11 cellular contexts compared by ENCODE assay signal in the genomic region with DNA sequence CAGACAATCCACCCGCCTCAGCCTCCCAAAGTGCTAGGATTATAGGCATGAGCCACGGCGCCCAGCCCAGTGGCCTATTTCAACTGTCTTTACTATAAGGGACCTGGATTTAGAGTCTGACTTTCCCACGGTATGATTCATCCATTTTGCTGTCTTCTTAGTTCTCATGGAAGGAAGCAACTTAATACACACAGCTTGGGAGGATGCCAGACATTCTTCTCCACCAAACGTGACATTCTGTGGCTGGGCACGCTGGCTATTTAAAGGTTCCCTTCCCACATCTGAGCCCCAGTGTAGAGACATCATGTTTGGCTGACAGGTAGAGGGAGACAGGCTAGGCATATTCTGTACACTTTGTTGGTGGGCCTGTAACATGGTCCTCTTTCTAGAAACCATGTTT. TPM values are rescaled to one million over a fixed set of nuclear protein-coding genes. Genes with fewer than 3 reads are reported as not detected.
DNase-seq lines count a peak whose midpoint lies in the region; ATAC-seq, FAIRE-seq and TF ChIP-seq lines count a peak whose summit lies in the region.
"Had no signal": no experiment of that assay in that cellular context is flagged by ENCODE, and none has a peak within 500 bp of the region (broad histone marks: within the 10 kb centered on the region; RNA-seq: fewer than 3 reads in every experiment).

No MANE protein-coding gene starts in this region.

- ATAC-seq in HepG2, result no peak
- ATAC-seq in GM21717 (IDR thresholded peaks at IDR 0.05; ENCODE audit: unreplicated experiment), result no peak
- ATAC-seq in HG03045 (IDR thresholded peaks at IDR 0.05; ENCODE audit: unreplicated experiment), result no peak
- ATAC-seq in GM19324 (IDR thresholded peaks at IDR 0.05; ENCODE audit: low FRiP score, unreplicated experiment), result no peak
- ATAC-seq: Panc1 had no signal

- no peak for FAIRE-seq in HepG2 (lab: Jason Lieb, UNC)

- no peak for TF ChIP-seq CTCF in cardiac fibroblast (IDR thresholded peaks at IDR 0.05; ENCODE audit: low read depth, low read length)
- TF ChIP-seq CTCF in HepG2 (CRISPR knock-in tag; IDR thresholded peaks at IDR 0.05), result no peak

- no peaks in the 10 kb centered on the region for H3K36me3 ChIP-seq in HepG2 (replicated peaks in 1 of 2; ENCODE audit: control insufficient read depth in 1 of 2, insufficient read depth in 2 of 2, low read length in 2 of 2)

- no peak overlapping the region for H2AFZ ChIP-seq in HepG2 (ENCODE audit: low read length)

- DNase-seq in AG20443 (ENCODE audit: low spot score), result peak; percentile 56
- peak; percentile 69 for DNase-seq in LoVo (ENCODE audit: low spot score)
- DNase-seq in cardiac fibroblast (ENCODE audit: low read depth in 2 of 2), result peak; percentile 94 to 99
- peak; percentile 32 for DNase-seq in HepG2 (ENCODE audit: low spot score)
- no peak for DNase-seq in NCI-H2227 treated with DMSO at 0.1 percent for 48 hours (lab: John Stamatoyannopoulos, UW)
- DNase-seq: activated CD8-positive, alpha-beta memory T cell treated with anti-CD3 and anti-CD28 coated beads for 24 hours; stimulated activated CD4-positive, alpha-beta T cell treated with anti-CD3 and anti-CD28 coated beads, Interleukin-15, amount 100 ng/mL, for 24 hours had no signal

- no TSS peak for BruUV-seq in HepG2 (replicated peaks; lab: Mats Ljungman, UMichigan)

- peaks cover 3% of the 10 kb centered on the region; the same call in 1 of the 2 replicates for H3K4me1 ChIP-seq in HepG2 (ENCODE audit: insufficient read depth, low read length)

- no peak for TF ChIP-seq RAD21 in HepG2 (CRISPR knock-in tag; IDR thresholded peaks at IDR 0.05)

- H3K27me3 ChIP-seq in HepG2 (ENCODE audit: control insufficient read depth in 1 of 2, insufficient read depth in 2 of 2, low read length in 2 of 2), result peaks cover 0 to 9% of the 10 kb centered on the region in 2 experiments; a peak in 2 of 5 replicates

- WGBS in HepG2 (ENCODE audit: low lambda C conversion rate), result 38% methylated on average over 6 of the region's 6 CpGs

- no peaks in the 10 kb centered on the region for H3K9me3 ChIP-seq in HepG2 (ENCODE audit: low read length)

- in situ Hi-C loops in HepG2 (cut with HindIII; ENCODE audit: extremely low pct_ligation_motif_present, low pct_unique_long_range_greater_than_20kb), result no loop called here

- POLR2A ChIA-PET in HepG2 (lab: Yijun Ruan, JAX), result no interaction called here

- no peak overlapping the region for H3K9ac ChIP-seq in HepG2 (ENCODE audit: insufficient read depth, low read depth, low read length)

- H3K4me3 ChIP-seq in cardiac fibroblast (replicated peaks in 1 of 2; ENCODE audit: low read depth in 2 of 2, low read length in 2 of 2) (no peak overlapping the region), HepG2 (replicated peaks in 1 of 3; ENCODE audit: insufficient read depth in 1 of 3, low read depth in 2 of 3, low read length in 3 of 3) (no peak overlapping the region)

- TF ChIP-seq EP300 in HepG2 (IDR thresholded peaks at IDR 0.05; ENCODE audit: low read depth in 2 of 2, low read length in 2 of 2) (no peak), HepG2 (CRISPR knock-in tag; IDR thresholded peaks at IDR 0.05; ENCODE audit: borderline replicate concordance) (no peak)

- CTCF ChIA-PET in HepG2 (lab: Yijun Ruan, JAX; ENCODE audit: low intra/inter-chr PET ratio, low total read pairs), result no interaction called here

- H3K4me2 ChIP-seq in HepG2 (ENCODE audit: low read depth, low read length), result no peak overlapping the region

- no peak for TF ChIP-seq POLR2A in HepG2 (IDR thresholded peaks at IDR 0.05; ENCODE audit: insufficient read depth in 1 of 2, low read depth in 2 of 2, low read length in 2 of 2)

- no peaks in the 10 kb centered on the region for H4K20me1 ChIP-seq in HepG2 (ENCODE audit: insufficient read depth, low read length)

- intact Hi-C loops in HepG2 (cut with micrococcal nuclease; ENCODE audit: unreplicated experiment), result no loop called here

- H3K27ac ChIP-seq in HepG2 (ENCODE audit: extremely low read length, insufficient read depth, low read length), result no peak overlapping the region

- no peaks in the 10 kb centered on the region for H3K79me2 ChIP-seq in HepG2 (ENCODE audit: insufficient read depth, low read length)

TF ChIP-seq in HepG2, 621 proteins besides CTCF, POLR2A, EP300 and RAD21:
- TF ChIP-seq, protein P1, sequence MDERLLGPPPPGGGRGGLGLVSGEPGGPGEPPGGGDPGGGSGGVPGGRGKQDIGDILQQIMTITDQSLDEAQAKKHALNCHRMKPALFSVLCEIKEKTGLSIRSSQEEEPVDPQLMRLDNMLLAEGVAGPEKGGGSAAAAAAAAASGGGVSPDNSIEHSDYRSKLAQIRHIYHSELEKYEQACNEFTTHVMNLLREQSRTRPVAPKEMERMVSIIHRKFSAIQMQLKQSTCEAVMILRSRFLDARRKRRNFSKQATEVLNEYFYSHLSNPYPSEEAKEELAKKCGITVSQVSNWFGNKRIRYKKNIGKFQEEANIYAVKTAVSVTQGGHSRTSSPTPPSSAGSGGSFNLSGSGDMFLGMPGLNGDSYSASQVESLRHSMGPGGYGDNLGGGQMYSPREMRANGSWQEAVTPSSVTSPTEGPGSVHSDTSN (CRISPR knock-in tag; IDR thresholded peaks at IDR 0.05), result no peak
- TF ChIP-seq NBN (conservative IDR thresholded peaks at IDR 0.05) (no peak), BHLHE40 (IDR thresholded peaks at IDR 0.05; ENCODE audit: low read length) (peak; percentile 21; the same call in 1 of the 2 replicates)

RNA-seq across cellular contexts. Expression of a gene that starts 26.2 kb away (rescaled TPM):
- 0.42 and 0.91 TPM in 2 replicates for total RNA-seq in HepG2 (2016; rRNA removed; fragmentation: Illumina TruSeq; extraction: Trizol)
- total RNA-seq in HepG2 (2016; cell fraction: cytosol; rRNA removed; fragmentation: Illumina TruSeq; extraction: Trizol; ENCODE audit: low read depth), result 0.18 and 0.20 TPM in 2 replicates
- total RNA-seq in HepG2 (2016; cell fraction: insoluble cytoplasmic fraction; rRNA removed; fragmentation: Illumina TruSeq; extraction: Trizol), result 0.55 and 0.93 TPM in 2 replicates
- total RNA-seq in HepG2 (2016; cell fraction: membrane; rRNA removed; fragmentation: Illumina TruSeq; extraction: Trizol), result 0.69 and 0.74 TPM in 2 replicates
- 0.31 and 0.81 TPM in 2 replicates for total RNA-seq in HepG2 (2016; cell fraction: nucleus; rRNA removed; fragmentation: Illumina TruSeq; extraction: Trizol)
- polyA plus RNA-seq in HepG2 (2011; rRNA removed), result 1.5 and 1.8 TPM in 2 replicates
- polyA plus RNA-seq in HepG2 (2011; cell fraction: cytosol; rRNA removed), result 1.5 and 3.9 TPM in 2 replicates
- polyA plus RNA-seq in HepG2 (2011; cell fraction: nucleus; rRNA removed), result 3.8 and 4.4 TPM in 2 replicates
- 0.38 and 0.64 TPM in 2 replicates for polyA plus RNA-seq in HepG2 (2012)
- polyA plus RNA-seq in HepG2 (2016; cell fraction: cytosol; fragmentation: Illumina TruSeq; extraction: Trizol; ENCODE audit: low read depth), result 0.08 and 0.19 TPM in 2 replicates
- polyA plus RNA-seq in HepG2 (2016; cell fraction: insoluble cytoplasmic fraction; fragmentation: Illumina TruSeq; extraction: Trizol; ENCODE audit: low read depth), result 0.67 and 0.83 TPM in 2 replicates
- 0.63 and 0.93 TPM in 2 replicates for polyA plus RNA-seq in HepG2 (2016; cell fraction: membrane; fragmentation: Illumina TruSeq; extraction: Trizol; ENCODE audit: low read depth)
- polyA plus RNA-seq in HepG2 (2016; cell fraction: nucleus; fragmentation: Illumina TruSeq; extraction: Trizol; ENCODE audit: insufficient read depth, low read depth), result 1.1 and 1.2 TPM in 2 replicates
- 1.5 and 4.9 TPM in 2 replicates for polyA minus RNA-seq in HepG2 (2011; rRNA and poly(A)+ RNA removed; ENCODE audit: low replicate concordance)
- polyA minus RNA-seq in HepG2 (2011; cell fraction: cytosol; rRNA and poly(A)+ RNA removed), result 1.5 and 1.8 TPM in 2 replicates
- polyA minus RNA-seq in HepG2 (2011; cell fraction: nucleus; rRNA and poly(A)+ RNA removed), result 0.99 and 1.4 TPM in 2 replicates

RNA-seq across cellular contexts. Expression of a gene that starts 39.9 kb away (rescaled TPM):
- total RNA-seq in HepG2 (2016; rRNA removed; fragmentation: Illumina TruSeq; extraction: Trizol), result 19.3 and 32.1 TPM in 2 replicates
- total RNA-seq in HepG2 (2016; cell fraction: cytosol; rRNA removed; fragmentation: Illumina TruSeq; extraction: Trizol; ENCODE audit: low read depth), result 3.2 and 3.8 TPM in 2 replicates
- total RNA-seq in HepG2 (2016; cell fraction: insoluble cytoplasmic fraction; rRNA removed; fragmentation: Illumina TruSeq; extraction: Trizol), result 22.5 and 34.8 TPM in 2 replicates
- 6.8 and 8.5 TPM in 2 replicates for total RNA-seq in HepG2 (2016; cell fraction: membrane; rRNA removed; fragmentation: Illumina TruSeq; extraction: Trizol)
- total RNA-seq in HepG2 (2016; cell fraction: nucleus; rRNA removed; fragmentation: Illumina TruSeq; extraction: Trizol), result 46.5 and 54.1 TPM in 2 replicates
- polyA plus RNA-seq in HepG2 (2011; rRNA removed), result 19.6 and 21.4 TPM in 2 replicates
- 7.4 and 8.9 TPM in 2 replicates for polyA plus RNA-seq in HepG2 (2011; cell fraction: cytosol; rRNA removed)
- 30.7 and 32.0 TPM in 2 replicates for polyA plus RNA-seq in HepG2 (2011; cell fraction: nucleus; rRNA removed)
- polyA plus RNA-seq in HepG2 (2012), result 10.8 and 12.4 TPM in 2 replicates
- polyA plus RNA-seq in HepG2 (2016; cell fraction: cytosol; fragmentation: Illumina TruSeq; extraction: Trizol; ENCODE audit: low read depth), result 1.7 and 1.8 TPM in 2 replicates
- polyA plus RNA-seq in HepG2 (2016; cell fraction: insoluble cytoplasmic fraction; fragmentation: Illumina TruSeq; extraction: Trizol; ENCODE audit: low read depth), result 14.0 and 14.1 TPM in 2 replicates
- polyA plus RNA-seq in HepG2 (2016; cell fraction: membrane; fragmentation: Illumina TruSeq; extraction: Trizol; ENCODE audit: low read depth), result 2.6 and 3.8 TPM in 2 replicates
- polyA plus RNA-seq in HepG2 (2016; cell fraction: nucleus; fragmentation: Illumina TruSeq; extraction: Trizol; ENCODE audit: insufficient read depth, low read depth), result 79.8 and 79.9 TPM in 2 replicates
- polyA minus RNA-seq in HepG2 (2011; rRNA and poly(A)+ RNA removed; ENCODE audit: low replicate concordance), result 28.9 and 136 TPM in 2 replicates
- polyA minus RNA-seq in HepG2 (2011; cell fraction: cytosol; rRNA and poly(A)+ RNA removed), result 6.3 and 10.3 TPM in 2 replicates
- 49.8 and 65.3 TPM in 2 replicates for polyA minus RNA-seq in HepG2 (2011; cell fraction: nucleus; rRNA and poly(A)+ RNA removed)
